ENCODE assay signal across 11 cellular contexts in the genomic region with DNA sequence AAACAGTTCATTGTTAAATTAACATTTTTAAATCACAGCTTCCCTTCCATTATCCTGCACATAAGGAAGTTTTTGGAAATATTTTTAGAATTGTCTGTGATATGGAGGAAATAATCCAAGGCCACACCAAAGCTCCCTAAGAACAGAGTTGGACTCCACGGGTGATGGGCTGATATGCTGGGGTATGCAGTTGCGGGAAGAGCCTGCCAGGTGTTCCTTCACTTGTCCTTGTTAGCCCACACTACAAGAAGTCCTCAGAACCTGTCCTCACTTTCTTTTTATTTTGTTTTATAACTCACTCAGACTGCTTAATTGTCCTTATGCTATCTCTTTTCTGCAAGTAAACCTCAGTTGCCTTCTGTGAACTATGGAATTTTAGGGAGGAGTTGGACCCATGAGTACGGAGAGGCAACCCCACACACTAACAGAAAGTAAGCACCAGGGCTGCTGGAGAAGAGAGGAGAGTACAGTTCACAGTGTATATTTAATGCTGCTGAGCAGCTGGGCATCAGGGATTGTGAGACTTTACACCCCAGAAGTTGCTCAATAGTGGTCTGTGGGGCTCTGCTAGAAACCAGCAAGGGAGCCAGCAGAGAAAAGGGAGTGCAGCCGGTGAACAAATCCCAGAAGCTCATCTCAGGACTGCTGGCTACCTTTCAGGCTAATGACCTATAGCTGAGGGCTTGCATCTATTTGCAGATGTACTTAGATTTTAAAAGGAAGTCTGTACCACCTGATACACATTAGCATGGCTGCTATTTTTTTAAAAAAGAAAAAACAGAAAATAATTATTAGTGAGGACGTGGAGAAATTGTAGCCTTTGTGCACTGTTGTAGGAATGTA.
DNase-seq lines count a peak whose midpoint lies in the region; ATAC-seq, FAIRE-seq and TF ChIP-seq lines count a peak whose summit lies in the region.
"Had no signal": no experiment of that assay in that cellular context is flagged by ENCODE, and none has a peak within 500 bp of the region (broad histone marks: within the 10 kb centered on the region; RNA-seq: fewer than 3 reads in every experiment).

No MANE protein-coding gene starts in this region.

- DNase-seq in Kasumi-1 (lab: John Stamatoyannopoulos, UW) (peak; percentile 71 to 72), astrocyte of the hippocampus (ENCODE audit: low read depth, low spot score) (peak; percentile 5), HepG2 (ENCODE audit: low spot score) (peak; percentile 89), GOT3 (lab: John Stamatoyannopoulos, UW) (no peak), germinal center (ENCODE audit: low spot score) (no peak)
- no peak for DNase-seq in activated CD4-positive, alpha-beta T cell treated with anti-CD3 and anti-CD28 coated beads, Interleukin-2, amount 10 ng/mL, durations not matched to agents 7 days and 5 days
- DNase-seq: stimulated activated CD4-positive, alpha-beta T cell treated with anti-CD3 and anti-CD28 coated beads, Interleukin-4, amount 100 ng/mL, for 1 hour had no signal

- peak; percentile 94 for FAIRE-seq in HepG2 (lab: Jason Lieb, UNC)

- no peaks in the 10 kb centered on the region for H4K20me1 ChIP-seq in HepG2 (ENCODE audit: insufficient read depth, low read length)
- H4K20me1 ChIP-seq: BLaER1 had no signal

- POLR2A ChIA-PET in HepG2 (lab: Yijun Ruan, JAX): interaction anchor here (1.1 to 1.7 kb wide), 2 partner anchors 28 to 30 kb away, joined by 3 to 4 read pairs; no protein-coding TSS in a partner anchor
- POLR2A ChIA-PET in activated CD4-positive, alpha-beta T cell treated with anti-CD3 and anti-CD28 coated beads, Interleukin-2, amount 10 ng/mL, durations not matched to agents 7 days and 5 days (lab: Charles Lee): no interaction called here

- ATAC-seq in HepG2: peak; percentile 98
- ATAC-seq in HG02763 (IDR thresholded peaks at IDR 0.05; ENCODE audit: unreplicated experiment): no peak

- H3K27ac ChIP-seq in ACC112 (ENCODE audit: low read depth, low read length) (peak overlapping the region; percentile 89), HepG2 (ENCODE audit: extremely low read length, insufficient read depth, low read length) (peak overlapping the region; percentile 59)
- H3K27ac ChIP-seq: BLaER1, SK-N-MC had no signal

- no peaks in the 10 kb centered on the region for H3K36me3 Mint-ChIP-seq in activated CD4-positive, alpha-beta T cell treated with anti-CD3 and anti-CD28 coated beads, Interleukin-2, amount 10 ng/mL, durations not matched to agents 7 days and 5 days (ENCODE audit: low read depth)

- H3K4me3 ChIP-seq in ACC112 (ENCODE audit: low read depth, low read length) (peak overlapping the region; percentile 31), HepG2 (replicated peaks in 1 of 3; ENCODE audit: insufficient read depth in 1 of 3, low read depth in 2 of 3, low read length in 3 of 3) (peak overlapping the region in 2 of 3 experiments; percentile 3 to 28; a peak in 1 of 6 replicates)
- H3K4me3 ChIP-seq: BLaER1, SK-N-MC had no signal

- intact Hi-C loops in HepG2 (cut with micrococcal nuclease; ENCODE audit: unreplicated experiment): loop anchor here (1.0 kb wide), 1 partner anchor 28 kb away; no protein-coding TSS in a partner anchor

- peaks cover 21% of the 10 kb centered on the region for H3K4me1 Mint-ChIP-seq in activated CD4-positive, alpha-beta T cell treated with anti-CD3 and anti-CD28 coated beads, Interleukin-2, amount 10 ng/mL, durations not matched to agents 7 days and 5 days

- in situ Hi-C loops in HepG2 (cut with HindIII; ENCODE audit: extremely low pct_ligation_motif_present, low pct_unique_long_range_greater_than_20kb): no loop called here

- peak; percentile 55 for TF ChIP-seq RAD21 in HepG2 (CRISPR knock-in tag; IDR thresholded peaks at IDR 0.05)

- H3K9me3 ChIP-seq in HepG2 (ENCODE audit: low read length): no peaks in the 10 kb centered on the region
- H3K9me3 ChIP-seq: BLaER1 had no signal

- H3K4me2 ChIP-seq in HepG2 (ENCODE audit: low read depth, low read length): peak overlapping the region; percentile 69
- H3K4me2 ChIP-seq: BLaER1 had no signal

- no peak overlapping the region for H3K4me3 Mint-ChIP-seq in activated CD4-positive, alpha-beta T cell treated with anti-CD3 and anti-CD28 coated beads, Interleukin-2, amount 10 ng/mL, durations not matched to agents 7 days and 5 days

- no peak for TF ChIP-seq CTCF in HepG2 (CRISPR knock-in tag; IDR thresholded peaks at IDR 0.05)

- H2AFZ ChIP-seq in ACC112 (ENCODE audit: low read length, unreplicated experiment): peak overlapping the region; percentile 42
- H2AFZ ChIP-seq in HepG2 (ENCODE audit: low read length): no peak overlapping the region

- peaks cover 32% of the 10 kb centered on the region for H3K4me1 ChIP-seq in ACC112 (ENCODE audit: control insufficient read depth, insufficient read depth, low read length, unreplicated experiment)
- peaks cover 59% of the 10 kb centered on the region for H3K4me1 ChIP-seq in HepG2 (ENCODE audit: insufficient read depth, low read length)

- CTCF ChIA-PET in HepG2 (lab: Yijun Ruan, JAX; ENCODE audit: low intra/inter-chr PET ratio, low total read pairs): no interaction called here
- CTCF ChIA-PET in activated CD4-positive, alpha-beta T cell treated with anti-CD3 and anti-CD28 coated beads, Interleukin-2, amount 10 ng/mL, durations not matched to agents 7 days and 5 days (lab: Charles Lee): interaction anchor here (1.2 to 1.8 kb wide), 2 partner anchors 8 to 25 kb away, joined by 3 to 4 read pairs; no protein-coding TSS in a partner anchor

- peak in 1 of 2 experiments; percentile 83; a peak in 2 of 4 replicates for TF ChIP-seq EP300 in HepG2 (IDR thresholded peaks at IDR 0.05; ENCODE audit: low read depth in 2 of 2, low read length in 2 of 2)
- no peak for TF ChIP-seq EP300 in HepG2 (CRISPR knock-in tag; IDR thresholded peaks at IDR 0.05; ENCODE audit: borderline replicate concordance)

- H3K79me2 ChIP-seq in ACC112 (ENCODE audit: control insufficient read depth, insufficient read depth, low read length, unreplicated experiment): no peaks in the 10 kb centered on the region
- no peaks in the 10 kb centered on the region for H3K79me2 ChIP-seq in HepG2 (ENCODE audit: insufficient read depth, low read length)

- H3K27me3 ChIP-seq in ACC112 (ENCODE audit: insufficient read depth, low read length) (no peaks in the 10 kb centered on the region), HepG2 (ENCODE audit: control insufficient read depth in 1 of 2, insufficient read depth in 2 of 2, low read length in 2 of 2) (no peaks in the 10 kb centered on the region)
- H3K27me3 ChIP-seq: BLaER1 had no signal

- TF ChIP-seq POLR2A in HepG2 (IDR thresholded peaks at IDR 0.05; ENCODE audit: insufficient read depth in 1 of 2, low read depth in 2 of 2, low read length in 2 of 2): no peak

- H3K36me3 ChIP-seq in ACC112 (ENCODE audit: insufficient read depth, low read length) (no peaks in the 10 kb centered on the region), HepG2 (replicated peaks in 1 of 2; ENCODE audit: control insufficient read depth in 1 of 2, insufficient read depth in 2 of 2, low read length in 2 of 2) (no peaks in the 10 kb centered on the region)
- H3K36me3 ChIP-seq: BLaER1 had no signal

- WGBS in HepG2 (ENCODE audit: low lambda C conversion rate): 8% methylated on average over 5 of the region's 5 CpGs

- H3K9ac ChIP-seq in HepG2 (ENCODE audit: insufficient read depth, low read depth, low read length): peak overlapping the region; percentile 10; the same call in 1 of the 2 replicates
- H3K9ac ChIP-seq: BLaER1 had no signal

- H3K27ac Mint-ChIP-seq in activated CD4-positive, alpha-beta T cell treated with anti-CD3 and anti-CD28 coated beads, Interleukin-2, amount 10 ng/mL, durations not matched to agents 7 days and 5 days: no peak overlapping the region

- no peaks in the 10 kb centered on the region for H3K27me3 Mint-ChIP-seq in activated CD4-positive, alpha-beta T cell treated with anti-CD3 and anti-CD28 coated beads, Interleukin-2, amount 10 ng/mL, durations not matched to agents 7 days and 5 days

- H3K9me3 Mint-ChIP-seq in activated CD4-positive, alpha-beta T cell treated with anti-CD3 and anti-CD28 coated beads, Interleukin-2, amount 10 ng/mL, durations not matched to agents 7 days and 5 days: peaks cover 2% of the 10 kb centered on the region

- BruUV-seq in HepG2 (replicated peaks; lab: Mats Ljungman, UMichigan): no TSS peak

TF ChIP-seq in HepG2, 621 proteins besides CTCF, POLR2A, EP300 and RAD21 (continues in another document):
- TF ChIP-seq, protein P1, sequence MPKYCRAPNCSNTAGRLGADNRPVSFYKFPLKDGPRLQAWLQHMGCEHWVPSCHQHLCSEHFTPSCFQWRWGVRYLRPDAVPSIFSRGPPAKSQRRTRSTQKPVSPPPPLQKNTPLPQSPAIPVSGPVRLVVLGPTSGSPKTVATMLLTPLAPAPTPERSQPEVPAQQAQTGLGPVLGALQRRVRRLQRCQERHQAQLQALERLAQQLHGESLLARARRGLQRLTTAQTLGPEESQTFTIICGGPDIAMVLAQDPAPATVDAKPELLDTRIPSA (CRISPR knock-in tag; IDR thresholded peaks at IDR 0.05; ENCODE audit: borderline replicate concordance): no peak
- TF ChIP-seq, protein P2, sequence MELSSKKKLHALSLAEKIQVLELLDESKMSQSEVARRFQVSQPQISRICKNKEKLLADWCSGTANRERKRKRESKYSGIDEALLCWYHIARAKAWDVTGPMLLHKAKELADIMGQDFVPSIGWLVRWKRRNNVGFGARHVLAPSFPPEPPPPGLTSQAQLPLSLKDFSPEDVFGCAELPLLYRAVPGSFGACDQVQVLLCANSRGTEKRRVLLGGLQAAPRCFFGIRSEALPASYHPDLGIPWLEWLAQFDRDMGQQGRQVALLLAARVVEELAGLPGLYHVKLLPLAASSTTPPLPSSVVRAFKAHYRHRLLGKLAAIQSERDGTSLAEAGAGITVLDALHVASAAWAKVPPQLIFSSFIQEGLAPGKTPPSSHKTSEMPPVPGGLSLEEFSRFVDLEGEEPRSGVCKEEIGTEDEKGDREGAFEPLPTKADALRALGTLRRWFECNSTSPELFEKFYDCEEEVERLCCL (CRISPR knock-in tag; IDR thresholded peaks at IDR 0.05; ENCODE audit: borderline replicate concordance): no peak
- TF ChIP-seq HMG20A (CRISPR knock-in tag; IDR thresholded peaks at IDR 0.05; ENCODE audit: borderline replicate concordance) (peak; percentile 90), CENPT (CRISPR knock-in tag; IDR thresholded peaks at IDR 0.05; ENCODE audit: low read depth) (no peak), ZNF879 (CRISPR knock-in tag; IDR thresholded peaks at IDR 0.05) (no peak), ZNF737 (CRISPR knock-in tag; IDR thresholded peaks at IDR 0.05; ENCODE audit: borderline replicate concordance) (no peak), ETS1 (CRISPR knock-in tag; IDR thresholded peaks at IDR 0.05) (no peak)

Comparison
In these comparisons a context has a peak if more than half of its experiments do, and no peak if none do; other contexts are left out.
1. DNase-seq: peak in Kasumi-1 (2 of 2), astrocyte of the hippocampus (single experiment) and HepG2 (single experiment); none in activated CD4-positive, alpha-beta T cell treated with anti-CD3 and anti-CD28 coated beads, Interleukin-2, amount 10 ng/mL, durations not matched to agents 7 days and 5 days (single experiment), GOT3 (single experiment) and germinal center (single experiment).